ENCODE assay signal across 23 cellular contexts in genomic region chr6:109406196-109406595, GRCh38. TPM values are rescaled to one million over a fixed set of nuclear protein-coding genes. Genes with fewer than 3 reads are reported as not detected.
DNase-seq lines count a peak whose midpoint lies in the region; ATAC-seq, FAIRE-seq and TF ChIP-seq lines count a peak whose summit lies in the region.
"Had no signal": no experiment of that assay in that cellular context is flagged by ENCODE, and none has a peak within 500 bp of the region (broad histone marks: within the 10 kb centered on the region; RNA-seq: fewer than 3 reads in every experiment).

No MANE protein-coding gene starts in this region.

- no peak overlapping the region for H3K27ac Mint-ChIP-seq in chondrocyte (ENCODE audit: unreplicated experiment)
- H3K27ac Mint-ChIP-seq: memory B cell; natural killer cell treated with Interleukin-12 subunit alpha and Interleukin-12 subunit beta and Interleukin-15 and Interleukin-18, amount 100 ng/mL, for 72 hours had no signal

- H3K4me3 Mint-ChIP-seq in chondrocyte (ENCODE audit: unreplicated experiment) = no peak overlapping the region
- H3K4me3 Mint-ChIP-seq: memory B cell; natural killer cell treated with Interleukin-12 subunit alpha and Interleukin-12 subunit beta and Interleukin-15 and Interleukin-18, amount 100 ng/mL, for 72 hours had no signal

- H3K4me1 Mint-ChIP-seq in chondrocyte (ENCODE audit: low read depth) = no peaks in the 10 kb centered on the region
- H3K4me1 Mint-ChIP-seq: memory B cell had no signal

- DNase-seq in AML-193 (lab: John Stamatoyannopoulos, UW) (peak; percentile 45 to 46), M059J (ENCODE audit: low read depth) (peak; percentile 32), K562 (ENCODE audit: extremely low read depth in 1 of 4, low spot score in 3 of 4) (no peak), foreskin keratinocyte (peak in 1 of 2 donors; percentile 66), ecto neural progenitor cell (ENCODE audit: low spot score) (no peak), KBM-7 (no peak), chondrocyte (ENCODE audit: low spot score) (no peak)
- DNase-seq: activated CD4-positive, alpha-beta T cell treated with anti-CD3 and anti-CD28 coated beads for 1 hour; activated effector memory CD4-positive, alpha-beta T cell treated with Interleukin-2 at 50 U/mL for 16 hours; amygdala; COR-L47; GOT3; head of caudate nucleus; Kasumi-1; NCI-H1930; posterior cingulate gyrus; T1000 had no signal

- no peaks in the 10 kb centered on the region for H3K9me1 ChIP-seq in K562 (ENCODE audit: control insufficient read depth, insufficient read depth, low read length)

- BruUV-seq in K562 (replicated peaks; lab: Mats Ljungman, UMichigan) = no TSS peak

- no peaks in the 10 kb centered on the region for H4K20me1 ChIP-seq in K562 (replicated peaks; ENCODE audit: control insufficient read depth, insufficient read depth, low read length)

- no peak for FAIRE-seq in K562 (lab: Jason Lieb, UNC)
- FAIRE-seq: GM12892 had no signal

- H3K4me2 ChIP-seq in K562 (ENCODE audit: insufficient read depth, low read length) = no peak overlapping the region
- H3K4me2 ChIP-seq: smooth muscle cell had no signal

- H2AFZ ChIP-seq in K562 (ENCODE audit: low read depth, low read length) = no peak overlapping the region

- 23% methylated on average over 4 of the region's 4 CpGs for WGBS in K562 (ENCODE audit: insufficient coverage, low coverage, missing lambda C conversion rate)

- H3K27me3 ChIP-seq in K562 (ENCODE audit: control insufficient read depth in 2 of 2, insufficient read depth in 2 of 2, low read length in 2 of 2) = peaks cover 0 to 2% of the 10 kb centered on the region in 2 experiments; a peak in 2 of 5 replicates
- H3K27me3 ChIP-seq in foreskin keratinocyte = no peaks in the 10 kb centered on the region

- intact Hi-C loops in K562 (cut with micrococcal nuclease) = no loop called here

- CTCF ChIA-PET in K562 (lab: Yijun Ruan, JAX; ENCODE audit: low intra/inter-chr PET ratio) = no interaction called here

- no peak for TF ChIP-seq EP300 in K562 (IDR thresholded peaks at IDR 0.05; ENCODE audit: low read length)

- no peak overlapping the region for H3K4me3 ChIP-seq in K562
- H3K4me3 ChIP-seq: SJSA1, smooth muscle cell had no signal

- no peaks in the 10 kb centered on the region for H3K36me3 Mint-ChIP-seq in chondrocyte (ENCODE audit: low read depth)
- H3K36me3 Mint-ChIP-seq: natural killer cell treated with Interleukin-12 subunit alpha and Interleukin-12 subunit beta and Interleukin-15 and Interleukin-18, amount 100 ng/mL, for 72 hours had no signal

- in situ Hi-C loops in K562 (cut with MboI) = no loop called here
- in situ Hi-C loops in KBM-7 (cut with MboI; ENCODE audit: low pct_unique_long_range_greater_than_20kb, low sequenced_read_pairs) = no loop called here

- POLR2A ChIA-PET in K562 (lab: Yijun Ruan, JAX) = interaction anchor here (0.6 kb wide), 2 partner anchors 24 to 29 kb away, joined by 3 to 4 read pairs; no protein-coding TSS in a partner anchor

- H3K9ac ChIP-seq in K562 (ENCODE audit: insufficient read depth in 1 of 2, low read depth in 2 of 2, low read length in 2 of 2) = no peak overlapping the region

- ATAC-seq in K562 (no peak), foreskin keratinocyte (peak; percentile 26), HG02870 (IDR thresholded peaks at IDR 0.05; ENCODE audit: unreplicated experiment) (no peak)
- ATAC-seq: natural killer cell treated with Interleukin-12 subunit alpha and Interleukin-12 subunit beta and Interleukin-15 and Interleukin-18, amount 100 ng/mL, for 72 hours had no signal

- H3K27ac ChIP-seq in K562 (ENCODE audit: extremely low read depth, low read depth, low read length) = no peak overlapping the region
- no peak overlapping the region for H3K27ac ChIP-seq in foreskin keratinocyte
- H3K27ac ChIP-seq: SJSA1 had no signal

- H3K4me1 ChIP-seq in K562 (replicated peaks in 1 of 2; ENCODE audit: control insufficient read depth in 2 of 2, insufficient read depth in 2 of 2, low read length in 2 of 2) (0 out of 5 replicates have a peak, but pooled peaks cover 0 to 2% of the 10 kb centered on the region in 2 experiments), foreskin keratinocyte (no peaks in the 10 kb centered on the region)
- H3K4me1 ChIP-seq: SJSA1 had no signal

- no peak for TF ChIP-seq RAD21 in K562 (CRISPR knock-in tag; conservative IDR thresholded peaks at IDR 0.05 in 1 of 2, IDR thresholded peaks at IDR 0.05 in 1 of 2)

- peaks cover 5% of the 10 kb centered on the region for H3K9me3 Mint-ChIP-seq in chondrocyte (ENCODE audit: low read depth)
- H3K9me3 Mint-ChIP-seq: memory B cell; natural killer cell treated with Interleukin-12 subunit alpha and Interleukin-12 subunit beta and Interleukin-15 and Interleukin-18, amount 100 ng/mL, for 72 hours had no signal

- no peaks in the 10 kb centered on the region for H3K9me3 ChIP-seq in K562 (replicated peaks; ENCODE audit: control insufficient read depth, insufficient read depth, low read depth, low read length)
- H3K9me3 ChIP-seq: SJSA1 had no signal

- no peaks in the 10 kb centered on the region for H3K36me3 ChIP-seq in K562 (ENCODE audit: control insufficient read depth, insufficient read depth, low read length)
- H3K36me3 ChIP-seq: SJSA1 had no signal

- H3K79me2 ChIP-seq in K562 (ENCODE audit: control insufficient read depth, insufficient read depth, low read length) = no peaks in the 10 kb centered on the region

- no peak for TF ChIP-seq CTCF in K562 (IDR thresholded peaks at IDR 0.05 in 2 of 3, conservative IDR thresholded peaks at IDR 0.05 in 1 of 3; ENCODE audit: insufficient read depth in 2 of 3, low read depth in 1 of 3, low read length in 3 of 3)
- TF ChIP-seq CTCF in foreskin keratinocyte (conservative IDR thresholded peaks at IDR 0.05) = no peak
- TF ChIP-seq CTCF in chondrocyte (IDR thresholded peaks at IDR 0.05) = no peak

- TF ChIP-seq POLR2A in K562 (conservative IDR thresholded peaks at IDR 0.05) = no peak

- no peaks in the 10 kb centered on the region for H3K27me3 Mint-ChIP-seq in chondrocyte (ENCODE audit: low read depth)
- H3K27me3 Mint-ChIP-seq: natural killer cell treated with Interleukin-12 subunit alpha and Interleukin-12 subunit beta and Interleukin-15 and Interleukin-18, amount 100 ng/mL, for 72 hours had no signal

RNA-seq across cellular contexts. Expression of gene CD164, which starts 23.9 kb away (rescaled TPM):
- 380 and 486 TPM in 2 replicates for total RNA-seq in M059J (2014; rRNA removed; shearing (Covaris generic))
- total RNA-seq in K562 (2011; cell fraction: chromatin; rRNA removed; ENCODE audit: low replicate concordance) = 114 and 222 TPM in 2 replicates
- 162 and 212 TPM in 2 replicates for total RNA-seq in K562 (2011; cell fraction: nucleolus; rRNA removed)
- 243 and 317 TPM in 2 replicates for total RNA-seq in K562 (2011; cell fraction: nucleoplasm; rRNA removed)
- total RNA-seq in K562 (2014; rRNA removed) (79.5 and 92.7 TPM in 2 replicates), K562 (2014; rRNA removed; fragmentation: Illumina TruSeq; extraction: Trizol) (121 and 134 TPM in 2 replicates), K562 (2015; rRNA removed; fragmentation: Illumina TruSeq; extraction: Trizol) (191 and 199 TPM in 2 replicates), K562 (2021) (164 and 169 TPM in 2 replicates), foreskin keratinocyte (138 and 154 TPM in 2 replicates), chondrocyte (240 to 273 TPM (median 259 TPM) in 3 replicates)
- polyA plus RNA-seq in K562 (2011; rRNA removed) (317 and 349 TPM in 2 replicates), K562 (2014; fragmentation: Illumina TruSeq; extraction: Trizol) (186 and 188 TPM in 2 replicates), K562 (2014; fragmentation: Nextera tagmentation; extraction: Ambion mirVana) (100 to 1,000 TPM; 165 to 179 TPM), K562 (2014; rRNA removed) (117 and 143 TPM in 2 replicates), foreskin keratinocyte (82.1 and 82.4 TPM in 2 replicates)
- 107 and 156 TPM in 2 replicates for polyA plus RNA-seq in K562 (2011; cell fraction: cytosol; rRNA removed)
- 302 and 407 TPM in 2 replicates for polyA plus RNA-seq in K562 (2011; cell fraction: nucleus; rRNA removed)
- polyA plus RNA-seq in K562 (2012) = 177 and 329 TPM in 2 replicates
- polyA minus RNA-seq in K562 (2011; rRNA and poly(A)+ RNA removed) = 159 and 195 TPM in 2 replicates
- 154 and 189 TPM in 2 replicates for polyA minus RNA-seq in K562 (2011; cell fraction: cytosol; rRNA and poly(A)+ RNA removed)
- 130 and 232 TPM in 2 replicates for polyA minus RNA-seq in K562 (2011; cell fraction: nucleus; rRNA and poly(A)+ RNA removed)

RNA-seq across cellular contexts. Expression of gene PPIL6, which starts 34.2 kb away (rescaled TPM):
- 2.1 and 9.6 TPM in 2 replicates for total RNA-seq in M059J (2014; rRNA removed; shearing (Covaris generic))
- total RNA-seq in K562 (2011; cell fraction: chromatin; rRNA removed; ENCODE audit: low replicate concordance) = 0.19 TPM in 1 of 2 replicates, not detected in the other
- total RNA-seq in K562 (2011; cell fraction: nucleolus; rRNA removed) = not detected in 2 replicates
- 0.15 TPM in 1 of 2 replicates, not detected in the other for total RNA-seq in K562 (2011; cell fraction: nucleoplasm; rRNA removed)
- total RNA-seq in K562 (2014; rRNA removed) (0.33 TPM in 1 of 2 replicates, not detected in the other), K562 (2014; rRNA removed; fragmentation: Illumina TruSeq; extraction: Trizol) (0.64 and 0.98 TPM in 2 replicates), K562 (2015; rRNA removed; fragmentation: Illumina TruSeq; extraction: Trizol) (0.68 and 0.76 TPM in 2 replicates), K562 (2021) (0.47 and 0.87 TPM in 2 replicates), foreskin keratinocyte (0.46 and 0.71 TPM in 2 replicates), chondrocyte (2.2 to 2.7 TPM (median 2.5 TPM) in 3 replicates)
- polyA plus RNA-seq in K562 (2011; rRNA removed) (0.36 and 1.1 TPM in 2 replicates), K562 (2014; fragmentation: Illumina TruSeq; extraction: Trizol) (0.35 and 0.49 TPM in 2 replicates), K562 (2014; fragmentation: Nextera tagmentation; extraction: Ambion mirVana) (under 1 TPM; 0.13 to 0.14 TPM), K562 (2014; rRNA removed) (0.03 and 1.5 TPM in 2 replicates), foreskin keratinocyte (0.16 and 0.32 TPM in 2 replicates)
- polyA plus RNA-seq in K562 (2011; cell fraction: cytosol; rRNA removed) = 0.09 and 0.29 TPM in 2 replicates
- polyA plus RNA-seq in K562 (2011; cell fraction: nucleus; rRNA removed) = 0.10 and 0.37 TPM in 2 replicates
- polyA plus RNA-seq in K562 (2012) = 0.72 and 2.6 TPM in 2 replicates
- 0.42 and 1.3 TPM in 2 replicates for polyA minus RNA-seq in K562 (2011; rRNA and poly(A)+ RNA removed)
- polyA minus RNA-seq in K562 (2011; cell fraction: cytosol; rRNA and poly(A)+ RNA removed) = not detected in 2 replicates
- polyA minus RNA-seq in K562 (2011; cell fraction: nucleus; rRNA and poly(A)+ RNA removed) = 0.27 TPM in 1 of 2 replicates, not detected in the other
- total RNA-seq: natural killer cell treated with Interleukin-12 subunit alpha and Interleukin-12 subunit beta and Interleukin-15 and Interleukin-18, amount 100 ng/mL, for 72 hours had no signal

RNA-seq across cellular contexts. Expression of gene SMPD2, which starts 34.3 kb away (rescaled TPM):
- 10.9 and 14.6 TPM in 2 replicates for total RNA-seq in M059J (2014; rRNA removed; shearing (Covaris generic))
- total RNA-seq in K562 (2011; cell fraction: chromatin; rRNA removed; ENCODE audit: low replicate concordance) = 40.0 and 130 TPM in 2 replicates
- total RNA-seq in K562 (2011; cell fraction: nucleolus; rRNA removed) = 68.9 and 90.7 TPM in 2 replicates
- total RNA-seq in K562 (2011; cell fraction: nucleoplasm; rRNA removed) = 59.2 and 61.0 TPM in 2 replicates
- total RNA-seq in K562 (2014; rRNA removed) (20.8 and 23.9 TPM in 2 replicates), K562 (2014; rRNA removed; fragmentation: Illumina TruSeq; extraction: Trizol) (8.8 and 14.5 TPM in 2 replicates), K562 (2015; rRNA removed; fragmentation: Illumina TruSeq; extraction: Trizol) (16.8 and 18.1 TPM in 2 replicates), K562 (2021) (20.4 TPM in 2 replicates), foreskin keratinocyte (12.7 and 16.0 TPM in 2 replicates), chondrocyte (5.3 to 7.4 TPM (median 5.6 TPM) in 3 replicates)
- polyA plus RNA-seq in K562 (2011; rRNA removed) (14.8 and 18.3 TPM in 2 replicates), K562 (2014; fragmentation: Illumina TruSeq; extraction: Trizol) (20.5 TPM in 2 replicates), K562 (2014; fragmentation: Nextera tagmentation; extraction: Ambion mirVana) (1 to 10 TPM in 1 of 2 experiments, under 1 TPM in 1; 0.13 to 1.2 TPM), K562 (2014; rRNA removed) (19.3 and 21.8 TPM in 2 replicates), foreskin keratinocyte (15.5 and 17.3 TPM in 2 replicates)
- 15.1 and 22.6 TPM in 2 replicates for polyA plus RNA-seq in K562 (2011; cell fraction: cytosol; rRNA removed)
- polyA plus RNA-seq in K562 (2011; cell fraction: nucleus; rRNA removed) = 61.2 and 64.9 TPM in 2 replicates
- polyA plus RNA-seq in K562 (2012) = 14.3 and 17.2 TPM in 2 replicates
- 25.8 and 28.5 TPM in 2 replicates for polyA minus RNA-seq in K562 (2011; rRNA and poly(A)+ RNA removed)
- polyA minus RNA-seq in K562 (2011; cell fraction: cytosol; rRNA and poly(A)+ RNA removed) = 8.1 and 12.0 TPM in 2 replicates
- polyA minus RNA-seq in K562 (2011; cell fraction: nucleus; rRNA and poly(A)+ RNA removed) = 43.4 and 53.0 TPM in 2 replicates

RNA-seq across cellular contexts. Expression of gene MICAL1, which starts 49.4 kb away (rescaled TPM):
- total RNA-seq in M059J (2014; rRNA removed; shearing (Covaris generic)) = 15.4 and 21.5 TPM in 2 replicates
- 67.8 and 124 TPM in 2 replicates for total RNA-seq in K562 (2011; cell fraction: chromatin; rRNA removed; ENCODE audit: low replicate concordance)
- 63.3 and 63.4 TPM in 2 replicates for total RNA-seq in K562 (2011; cell fraction: nucleolus; rRNA removed)
- total RNA-seq in K562 (2011; cell fraction: nucleoplasm; rRNA removed) = 56.3 and 70.8 TPM in 2 replicates
- total RNA-seq in K562 (2014; rRNA removed) = 7.0 and 10.5 TPM in 2 replicates
- 3.0 and 3.7 TPM in 2 replicates for total RNA-seq in K562 (2014; rRNA removed; fragmentation: Illumina TruSeq; extraction: Trizol)
- total RNA-seq in K562 (2015; rRNA removed; fragmentation: Illumina TruSeq; extraction: Trizol) = 4.6 and 5.3 TPM in 2 replicates
- 11.0 and 12.3 TPM in 2 replicates for total RNA-seq in K562 (2021)
- 11.5 and 11.6 TPM in 2 replicates for polyA plus RNA-seq in K562 (2011; rRNA removed)
- polyA plus RNA-seq in K562 (2011; cell fraction: cytosol; rRNA removed) = 5.4 and 9.1 TPM in 2 replicates
- polyA plus RNA-seq in K562 (2011; cell fraction: nucleus; rRNA removed) = 72.2 and 124 TPM in 2 replicates
- 10.9 and 26.0 TPM in 2 replicates for polyA plus RNA-seq in K562 (2012)
- 8.4 and 9.0 TPM in 2 replicates for polyA plus RNA-seq in K562 (2014; fragmentation: Illumina TruSeq; extraction: Trizol)
- under 1 TPM; 0.07 to 0.15 TPM for polyA plus RNA-seq in K562 (2014; fragmentation: Nextera tagmentation; extraction: Ambion mirVana)
- 11.5 and 15.2 TPM in 2 replicates for polyA plus RNA-seq in K562 (2014; rRNA removed)
- 3.5 and 4.8 TPM in 2 replicates for polyA minus RNA-seq in K562 (2011; rRNA and poly(A)+ RNA removed)
- polyA minus RNA-seq in K562 (2011; cell fraction: cytosol; rRNA and poly(A)+ RNA removed) = 3.5 and 5.0 TPM in 2 replicates
- polyA minus RNA-seq in K562 (2011; cell fraction: nucleus; rRNA and poly(A)+ RNA removed) = 12.9 and 14.9 TPM in 2 replicates
- total RNA-seq in foreskin keratinocyte = 25.8 and 39.7 TPM in 2 replicates
- 19.7 and 28.3 TPM in 2 replicates for polyA plus RNA-seq in foreskin keratinocyte
- total RNA-seq in chondrocyte = 49.5 to 102 TPM (median 96.9 TPM) in 3 replicates

Comparison
In these comparisons a context has a peak if more than half of its experiments do, and no peak if none do; other contexts are left out.
1. DNase-seq: peak in AML-193 (2 of 2) and M059J (single experiment); none in K562 (0 of 4), ecto neural progenitor cell (single experiment), KBM-7 (single experiment) and chondrocyte (single experiment).